ENCODE assay signal across 1 cellular context in the genomic region with DNA sequence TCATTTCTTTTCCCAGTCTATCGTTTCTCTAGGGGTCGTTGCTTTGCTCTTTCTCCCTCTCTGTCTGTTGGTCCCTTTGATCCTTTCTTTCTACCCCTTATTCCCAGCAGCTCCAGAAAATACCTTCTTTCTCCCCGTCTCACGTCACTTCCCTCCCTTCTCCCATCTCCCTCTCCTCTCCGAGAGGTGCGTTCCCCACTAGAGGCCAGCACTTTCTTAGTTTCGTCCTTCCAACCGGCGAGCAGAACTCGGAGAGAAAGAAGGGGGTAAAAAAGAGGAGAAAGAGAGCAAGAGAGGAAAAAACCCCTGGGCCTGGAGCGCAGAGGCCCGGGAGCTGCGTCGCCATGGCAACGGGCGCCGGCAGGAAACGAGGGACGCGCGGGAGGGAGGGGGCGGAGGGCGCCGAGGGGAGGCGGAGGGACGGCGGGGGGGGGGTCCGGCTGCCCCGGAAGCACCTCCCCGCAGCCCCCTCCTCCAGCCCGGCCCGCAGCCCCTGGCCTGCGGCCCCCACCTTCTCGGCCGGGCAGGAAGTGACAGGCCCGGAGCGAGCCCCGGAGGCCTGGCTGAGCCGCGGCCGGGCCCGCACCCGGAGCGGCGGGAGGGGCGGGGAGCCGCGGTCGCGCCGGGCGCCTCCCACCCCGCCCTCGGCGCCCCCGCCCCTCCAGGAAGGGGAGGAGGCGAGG.
TF ChIP-seq lines count a peak whose summit lies in the region.

A gene (plus strand): TSS at position 477 of the 683 bp plus-strand sequence. CDS start 3,169 bp downstream, outside the sequence.

TF ChIP-seq in H1, 55 proteins besides CTCF, POLR2A, EP300 and RAD21 (continued from another document):
- peak in 1 of 2 experiments; percentile 21; a peak in 1 of 4 replicates for TF ChIP-seq HDAC2 (IDR thresholded peaks at IDR 0.05; ENCODE audit: borderline replicate concordance in 1 of 2, low read depth in 2 of 2, low read length in 2 of 2)
- peak; percentile 53; the same call in 1 of the 2 replicates for TF ChIP-seq EGR1 (IDR thresholded peaks at IDR 0.05; ENCODE audit: borderline replicate concordance, low read depth, low read length)
- TF ChIP-seq, protein P1, sequence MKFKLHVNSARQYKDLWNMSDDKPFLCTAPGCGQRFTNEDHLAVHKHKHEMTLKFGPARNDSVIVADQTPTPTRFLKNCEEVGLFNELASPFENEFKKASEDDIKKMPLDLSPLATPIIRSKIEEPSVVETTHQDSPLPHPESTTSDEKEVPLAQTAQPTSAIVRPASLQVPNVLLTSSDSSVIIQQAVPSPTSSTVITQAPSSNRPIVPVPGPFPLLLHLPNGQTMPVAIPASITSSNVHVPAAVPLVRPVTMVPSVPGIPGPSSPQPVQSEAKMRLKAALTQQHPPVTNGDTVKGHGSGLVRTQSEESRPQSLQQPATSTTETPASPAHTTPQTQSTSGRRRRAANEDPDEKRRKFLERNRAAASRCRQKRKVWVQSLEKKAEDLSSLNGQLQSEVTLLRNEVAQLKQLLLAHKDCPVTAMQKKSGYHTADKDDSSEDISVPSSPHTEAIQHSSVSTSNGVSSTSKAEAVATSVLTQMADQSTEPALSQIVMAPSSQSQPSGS (IDR thresholded peaks at IDR 0.05; ENCODE audit: low read length): peak; percentile 48; the same call in 1 of the 2 replicates
- TF ChIP-seq ASH2L (IDR thresholded peaks at IDR 0.05; ENCODE audit: low read length): peak; percentile 85
- TF ChIP-seq PHF8 (conservative IDR thresholded peaks at IDR 0.05; ENCODE audit: low read depth, low read length): 0 out of 2 replicates have a peak, but pooled peaks have one; percentile 20
- TF ChIP-seq TAF1 (IDR thresholded peaks at IDR 0.05; ENCODE audit: low read depth, low read length): peak; percentile 73
- peak in 1 of 2 experiments; percentile 83; a peak in 1 of 4 replicates for TF ChIP-seq SIN3A (conservative IDR thresholded peaks at IDR 0.05 in 1 of 2, IDR thresholded peaks at IDR 0.05 in 1 of 2; ENCODE audit: low read depth in 1 of 2, low read length in 2 of 2)
- peak; percentile 57 for TF ChIP-seq TAF7 (optimal IDR thresholded peaks at IDR 0.05; ENCODE audit: borderline replicate concordance, low read depth, low read length)
